9 cellular contexts compared by ENCODE assay signal in genomic region chr17:29572691-29573557, GRCh38. TPM values are rescaled to one million over a fixed set of nuclear protein-coding genes. Genes with fewer than 3 reads are reported as not detected.
A peak's percentile ranks its signal among the peaks of the same experiment; 100 is the strongest.
DNase-seq lines count a peak whose midpoint lies in the region; ATAC-seq and TF ChIP-seq lines count a peak whose summit lies in the region.
"Had no signal": no experiment of that assay in that cellular context is flagged by ENCODE, and none has a peak within 500 bp of the region (broad histone marks: within the 10 kb centered on the region; RNA-seq: fewer than 3 reads in every experiment).

No MANE protein-coding gene starts in this region.

- H3K9me3 Mint-ChIP-seq in naive B cell (no peaks in the 10 kb centered on the region), Caco-2 (ENCODE audit: unreplicated experiment) (no peaks in the 10 kb centered on the region)

- peaks cover 0 to 3% of the 10 kb centered on the region in 2 donors for H3K36me3 Mint-ChIP-seq in naive B cell
- H3K36me3 Mint-ChIP-seq in Caco-2 (ENCODE audit: insufficient read depth, unreplicated experiment) = peaks cover 32% of the 10 kb centered on the region

- H3K4me3 Mint-ChIP-seq in naive B cell = peak overlapping the region in 3 of 8 donors; percentile 10 to 81 (median 12)
- no peak overlapping the region for H3K4me3 Mint-ChIP-seq in Caco-2 (ENCODE audit: unreplicated experiment)

- H3K4me1 ChIP-seq in urinary bladder (ENCODE audit: insufficient read depth) = no peaks in the 10 kb centered on the region
- H3K4me1 ChIP-seq in Caco-2 = peaks cover 10% of the 10 kb centered on the region

- CTCF ChIA-PET in Caco-2 (lab: Charles Lee) = interaction anchor here (0.6 kb wide), 1 partner anchor 461 kb away, joined by 3 read pairs; no protein-coding TSS in a partner anchor

- peaks cover 29 to 47% (median 38%) of the 10 kb centered on the region in 3 donors for H3K4me1 Mint-ChIP-seq in naive B cell
- peaks cover 6% of the 10 kb centered on the region for H3K4me1 Mint-ChIP-seq in Caco-2 (ENCODE audit: low read depth, unreplicated experiment)

- peak; percentile 42 for TF ChIP-seq CTCF in epithelial cell of esophagus (IDR thresholded peaks at IDR 0.05; ENCODE audit: insufficient read depth, low read depth, low read length, missing control alignments)
- TF ChIP-seq CTCF in Caco-2 (IDR thresholded peaks at IDR 0.05; ENCODE audit: insufficient read depth in 1 of 2, low read depth in 1 of 2, low read length in 1 of 2, severe bottlenecking in 1 of 2, unreplicated experiment in 1 of 2) = no peak

- no peak overlapping the region for H3K27ac ChIP-seq in urinary bladder (ENCODE audit: low read depth)
- H3K27ac ChIP-seq: C4-2B had no signal

- no peaks in the 10 kb centered on the region for H3K27me3 Mint-ChIP-seq in naive B cell
- no peaks in the 10 kb centered on the region for H3K27me3 Mint-ChIP-seq in Caco-2 (ENCODE audit: insufficient read depth, unreplicated experiment)

- no peaks in the 10 kb centered on the region for H3K9me3 ChIP-seq in Caco-2

- no TSS peak for BruUV-seq in Caco-2 (replicated peaks; lab: Mats Ljungman, UMichigan)

- intact Hi-C loops in Caco-2 (cut with micrococcal nuclease; ENCODE audit: unreplicated experiment) = no loop called here

- peak; percentile 39 to 57 for ATAC-seq in naive B cell (ENCODE audit: low read depth in 2 of 2)

- H3K27me3 ChIP-seq in Caco-2 (replicated peaks; ENCODE audit: control insufficient read depth, insufficient read depth, low read length) = no peaks in the 10 kb centered on the region

- peaks cover 4% of the 10 kb centered on the region for H3K36me3 ChIP-seq in urinary bladder (ENCODE audit: insufficient read depth)
- H3K36me3 ChIP-seq in Caco-2 (ENCODE audit: control insufficient read depth, insufficient read depth, low read length) = peaks cover 1% of the 10 kb centered on the region; the same call in 1 of the 2 replicates

- peak; percentile 16 for DNase-seq in NCI-H2227 (lab: John Stamatoyannopoulos, UW; ENCODE audit: unreplicated experiment)
- DNase-seq in NCI-H2227 treated with DMSO at 0.1 percent for 48 hours (lab: John Stamatoyannopoulos, UW) = no peak
- peak; percentile 54 to 62 for DNase-seq in activated CD4-positive, alpha-beta T cell treated with anti-CD3 and anti-CD28 coated beads, Interleukin-2, amount 50 U/mL, for 48 hours
- DNase-seq in epithelial cell of esophagus (ENCODE audit: low read depth) = no peak
- DNase-seq in naive B cell = peak; percentile 68
- no peak for DNase-seq in superior temporal gyrus (ENCODE audit: extremely low spot score)
- no peak for DNase-seq in Caco-2

- H3K27ac Mint-ChIP-seq in naive B cell (no peak overlapping the region), Caco-2 (ENCODE audit: unreplicated experiment) (no peak overlapping the region)

- POLR2A ChIA-PET in Caco-2 (lab: Charles Lee) = interaction anchor here (0.6 to 0.7 kb wide), 2 partner anchors 17 to 247 kb away, joined by 3 to 4 read pairs; no protein-coding TSS in a partner anchor

- WGBS in urinary bladder = 20% methylated on average over 62 of the region's 62 CpGs

- no peak overlapping the region for H3K4me3 ChIP-seq in epithelial cell of esophagus (ENCODE audit: low read length)
- H3K4me3 ChIP-seq in urinary bladder (ENCODE audit: low read depth, low read length) = peak overlapping the region; percentile 26
- no peak overlapping the region for H3K4me3 ChIP-seq in Caco-2 (ENCODE audit: low read depth, low read length)

RNA-seq across cellular contexts. Expression of gene TP53I13, which starts 4.4 kb away (rescaled TPM):
- 10 to 100 TPM; 28.1 to 41.5 (median 38.4) TPM for polyA plus RNA-seq in naive B cell (ENCODE audit: low read depth in 6 of 6)
- 26.3 TPM for total RNA-seq in urinary bladder
- polyA plus RNA-seq in urinary bladder = 74.7 TPM
- total RNA-seq in Caco-2 (2022) = 43.9 and 49.2 TPM in 2 replicates

RNA-seq across cellular contexts. Expression of gene ABHD15, which starts 6.1 kb away (rescaled TPM):
- polyA plus RNA-seq in naive B cell (ENCODE audit: low read depth in 6 of 6) (10 to 100 TPM; 15.1 to 45.2 (median 20.3) TPM), urinary bladder (9.8 TPM)
- total RNA-seq in urinary bladder (6.7 TPM), Caco-2 (2022) (9.6 and 10.5 TPM in 2 replicates)

RNA-seq across cellular contexts. Expression of gene GIT1, which starts 16.5 kb away (rescaled TPM):
- 10 to 100 TPM in 1 of 6 donors, 1 to 10 TPM in 5; 1.6 to 12.9 (median 4.4) TPM for polyA plus RNA-seq in naive B cell (ENCODE audit: low read depth in 6 of 6)
- total RNA-seq in urinary bladder = 14.2 TPM
- polyA plus RNA-seq in urinary bladder = 32.8 TPM
- 46.5 and 47.0 TPM in 2 replicates for total RNA-seq in Caco-2 (2022)

RNA-seq across cellular contexts. Expression of gene ANKRD13B, which starts 20.0 kb away (rescaled TPM):
- polyA plus RNA-seq in naive B cell (ENCODE audit: low read depth in 6 of 6) (not detected), urinary bladder (13.6 TPM)
- total RNA-seq in urinary bladder (7.7 TPM), Caco-2 (2022) (7.7 and 10.4 TPM in 2 replicates)

RNA-seq across cellular contexts. Expression of gene CORO6, which starts 49.8 kb away (rescaled TPM):
- polyA plus RNA-seq in naive B cell (ENCODE audit: low read depth in 6 of 6) (under 1 TPM in 2 of 6 donors, not detected in 4; 0.12 to 0.13 TPM), urinary bladder (35.0 TPM)
- total RNA-seq in urinary bladder (5.2 TPM), Caco-2 (2022) (2.8 and 2.9 TPM in 2 replicates)

Comparison
In these comparisons a context has a peak if more than half of its experiments do, and no peak if none do; other contexts are left out.
1. DNase-seq: peak in NCI-H2227 (single experiment), activated CD4-positive, alpha-beta T cell treated with anti-CD3 and anti-CD28 coated beads, Interleukin-2, amount 50 U/mL, for 48 hours (2 of 2) and naive B cell (single experiment); none in NCI-H2227 treated with DMSO at 0.1 percent for 48 hours (single experiment), epithelial cell of esophagus (single experiment), superior temporal gyrus (single experiment) and Caco-2 (0 of 2).